Comparison of ENCODE assay signal across 12 cellular contexts in genomic region chr10:14670551-14671240, GRCh38.
DNase-seq lines count a peak whose midpoint lies in the region; TF ChIP-seq lines count a peak whose summit lies in the region.
"Had no signal": no experiment of that assay in that cellular context is flagged by ENCODE, and none has a peak within 500 bp of the region (broad histone marks: within the 10 kb centered on the region; RNA-seq: fewer than 3 reads in every experiment).

No MANE protein-coding gene starts in this region.

- peak overlapping the region; percentile 81 for H3K4me2 ChIP-seq in fibroblast of lung (ENCODE audit: extremely low read depth, insufficient read depth, low read length)
- no peak overlapping the region for H3K4me2 ChIP-seq in neuronal stem cell (ENCODE audit: insufficient read depth, low read length, poor library complexity, severe bottlenecking)
- H3K4me2 ChIP-seq: BLaER1 treated with 17β-estradiol and CSF1 and Interleukin-3, amounts not matched to agents 10 nM and 100 nM had no signal

- peaks cover 3% of the 10 kb centered on the region for H3K4me1 ChIP-seq in fibroblast of lung (ENCODE audit: control insufficient read depth, extremely low read depth, insufficient read depth, low read length)
- H3K4me1 ChIP-seq in neuronal stem cell (ENCODE audit: control insufficient read depth in 2 of 2, insufficient read depth in 1 of 2, low read depth in 1 of 2, low read length in 2 of 2), result no peaks in the 10 kb centered on the region
- H3K4me1 ChIP-seq: testis had no signal

- H3K79me1 ChIP-seq in neuronal stem cell (ENCODE audit: low read depth, low read length), result no peaks in the 10 kb centered on the region

- no peak overlapping the region for H2BK15ac ChIP-seq in neuronal stem cell (ENCODE audit: low read length)

- H4K20me1 ChIP-seq in fibroblast of lung (ENCODE audit: control insufficient read depth, extremely low read depth, insufficient read depth, low read length), result no peaks in the 10 kb centered on the region
- H4K20me1 ChIP-seq: BLaER1 treated with 17β-estradiol and CSF1 and Interleukin-3, amounts not matched to agents 10 nM and 100 nM had no signal

- H2AK5ac ChIP-seq in neuronal stem cell (ENCODE audit: low read depth, low read length), result no peak overlapping the region

- no peak overlapping the region for H2BK120ac ChIP-seq in neuronal stem cell (ENCODE audit: low read depth, low read length)

- H2BK12ac ChIP-seq in neuronal stem cell (ENCODE audit: low read length), result no peak overlapping the region

- DNase-seq in AG08395 (ENCODE audit: low spot score) (peak; percentile 47), MG63 (peak; percentile 15), fibroblast of lung (ENCODE audit: low read depth in 2 of 2) (peak in 1 of 2 donors; percentile 91), neuronal stem cell (ENCODE audit: low spot score) (no peak), COR-L47 (lab: John Stamatoyannopoulos, UW) (no peak), NCI-H1417 treated with DMSO at 0.1 percent for 48 hours (lab: John Stamatoyannopoulos, UW) (no peak), NCI-H2227 treated with DMSO at 0.1 percent for 48 hours (lab: John Stamatoyannopoulos, UW) (no peak)
- DNase-seq in activated naive CD4-positive, alpha-beta T cell treated with anti-CD3 and anti-CD28 coated beads, Interleukin-2, amount 50 U/mL, for 16 hours, result no peak
- DNase-seq: naive thymus-derived CD4-positive, alpha-beta T cell; NCI-H1436 treated with DMSO at 0.1 percent for 48 hours had no signal

- H3K23ac ChIP-seq in neuronal stem cell (ENCODE audit: low read depth, low read length, poor library complexity), result no peak overlapping the region

- no peaks in the 10 kb centered on the region for H3K27me3 ChIP-seq in MG63
- no peaks in the 10 kb centered on the region for H3K27me3 ChIP-seq in fibroblast of lung (ENCODE audit: control insufficient read depth, insufficient read depth, low read length)
- peaks cover 0 to 19% (median 0%) of the 10 kb centered on the region in 3 experiments for H3K27me3 ChIP-seq in neuronal stem cell (ENCODE audit: control insufficient read depth in 3 of 3, insufficient read depth in 3 of 3, low read depth in 1 of 3, low read length in 3 of 3)
- H3K27me3 ChIP-seq: BLaER1 treated with 17β-estradiol and CSF1 and Interleukin-3, amounts not matched to agents 10 nM and 100 nM; testis had no signal

- no peak overlapping the region for H4K8ac ChIP-seq in neuronal stem cell (ENCODE audit: low read depth, low read length)

- WGBS in neuronal stem cell (ENCODE audit: extremely low coverage in 2 of 2, insufficient read length in 2 of 2, insufficient replicate concordance in 1 of 2), 2 donors, result no CpG with 5 or more reads among the region's 8 CpGs

- H3K79me2 ChIP-seq in fibroblast of lung (ENCODE audit: control insufficient read depth, insufficient read depth, low read length), result no peaks in the 10 kb centered on the region

- H3K27ac ChIP-seq in fibroblast of lung (ENCODE audit: insufficient read depth, low read length) (peak overlapping the region; percentile 59), neuronal stem cell (replicated peaks; ENCODE audit: low read length) (no peak overlapping the region)
- H3K27ac ChIP-seq: BLaER1 treated with 17β-estradiol and CSF1 and Interleukin-3, amounts not matched to agents 10 nM and 100 nM; testis had no signal

- H3K4me3 ChIP-seq in MG63, result no peak overlapping the region
- peak overlapping the region in 2 of 4 experiments; percentile 8 to 31 for H3K4me3 ChIP-seq in fibroblast of lung (replicated peaks in 1 of 4; ENCODE audit: control extremely low read depth in 1 of 4, insufficient read depth in 1 of 4, low read depth in 3 of 4, low read length in 4 of 4)
- no peak overlapping the region for H3K4me3 ChIP-seq in neuronal stem cell (ENCODE audit: low read length in 2 of 2)
- H3K4me3 ChIP-seq: BLaER1 treated with 17β-estradiol and CSF1 and Interleukin-3, amounts not matched to agents 10 nM and 100 nM; testis had no signal

- no peak for TF ChIP-seq CTCF in fibroblast of lung (conservative IDR thresholded peaks at IDR 0.05 in 1 of 2, IDR thresholded peaks at IDR 0.05 in 1 of 2; ENCODE audit: low read depth in 1 of 2, low read length in 2 of 2)

- H3K14ac ChIP-seq in neuronal stem cell (ENCODE audit: low read length), result no peak overlapping the region

- H4K91ac ChIP-seq in neuronal stem cell (ENCODE audit: low read depth, low read length, poor library complexity), result no peak overlapping the region

- H2AFZ ChIP-seq in fibroblast of lung (ENCODE audit: low read length), result peak overlapping the region; percentile 80
- H2AFZ ChIP-seq in neuronal stem cell (ENCODE audit: low read length), result peak overlapping the region; percentile 49

- H3K9ac ChIP-seq in fibroblast of lung (ENCODE audit: insufficient read depth, low read length), result no peak overlapping the region
- no peak overlapping the region for H3K9ac ChIP-seq in neuronal stem cell (ENCODE audit: low read depth, low read length, poor library complexity)
- H3K9ac ChIP-seq: BLaER1 treated with 17β-estradiol and CSF1 and Interleukin-3, amounts not matched to agents 10 nM and 100 nM had no signal

- H2BK5ac ChIP-seq in neuronal stem cell (ENCODE audit: low read length), result no peak overlapping the region

- no peaks in the 10 kb centered on the region for H3K36me3 ChIP-seq in MG63
- no peaks in the 10 kb centered on the region for H3K36me3 ChIP-seq in fibroblast of lung (ENCODE audit: control insufficient read depth, insufficient read depth, low read length)
- no peaks in the 10 kb centered on the region for H3K36me3 ChIP-seq in neuronal stem cell (replicated peaks in 1 of 2; ENCODE audit: control insufficient read depth in 2 of 2, insufficient read depth in 2 of 2, low read length in 2 of 2)

- no peak overlapping the region for H3K4ac ChIP-seq in neuronal stem cell (ENCODE audit: low read length)

- no peaks in the 10 kb centered on the region for H3K9me3 ChIP-seq in MG63
- no peaks in the 10 kb centered on the region for H3K9me3 ChIP-seq in fibroblast of lung (ENCODE audit: control insufficient read depth, insufficient read depth, low read depth, low read length)
- H3K9me3 ChIP-seq in neuronal stem cell (replicated peaks in 1 of 2; ENCODE audit: control insufficient read depth in 2 of 2, insufficient read depth in 1 of 2, low read depth in 1 of 2, low read length in 2 of 2), result no peaks in the 10 kb centered on the region
- H3K9me3 ChIP-seq: testis had no signal

- no peak overlapping the region for H3K18ac ChIP-seq in neuronal stem cell (ENCODE audit: low read length)

Comparison
In these comparisons a context has a peak if more than half of its experiments do, and no peak if none do; other contexts are left out.
1. DNase-seq: peak in AG08395 (single experiment) and MG63 (single experiment); none in neuronal stem cell (single experiment), COR-L47 (single experiment), NCI-H1417 treated with DMSO at 0.1 percent for 48 hours (single experiment), activated naive CD4-positive, alpha-beta T cell treated with anti-CD3 and anti-CD28 coated beads, Interleukin-2, amount 50 U/mL, for 16 hours (single experiment) and NCI-H2227 treated with DMSO at 0.1 percent for 48 hours (single experiment).